ENCODE assay signal across 9 cellular contexts in the genomic region with DNA sequence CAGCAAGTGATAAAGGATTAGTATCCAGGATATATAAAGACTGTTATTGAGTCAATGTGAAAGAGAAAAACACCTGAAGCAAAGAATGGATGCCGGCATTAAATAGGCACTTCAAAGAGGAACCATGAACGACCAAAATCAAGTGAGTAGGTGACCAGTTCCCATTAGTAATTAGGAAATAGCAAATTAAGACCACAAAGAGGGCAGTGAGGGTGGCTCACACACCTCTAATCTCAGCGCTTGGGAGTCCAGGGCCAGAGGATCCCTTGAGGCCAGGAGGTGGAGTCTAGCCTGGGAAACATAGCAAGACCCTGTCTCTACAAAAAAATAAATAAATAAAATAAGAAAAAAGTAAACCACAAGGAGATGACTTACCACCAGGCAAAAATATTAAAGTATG. TPM values are rescaled to one million over a fixed set of nuclear protein-coding genes. Genes with fewer than 3 reads are reported as not detected.
DNase-seq lines count a peak whose midpoint lies in the region; ATAC-seq and TF ChIP-seq lines count a peak whose summit lies in the region.
"Had no signal": no experiment of that assay in that cellular context is flagged by ENCODE, and none has a peak within 500 bp of the region (broad histone marks: within the 10 kb centered on the region; RNA-seq: fewer than 3 reads in every experiment).

No MANE protein-coding gene starts in this region.

- 35 to 59% methylated on average over 3 of the region's 3 CpGs for WGBS in testis, 2 donors

- H3K27ac ChIP-seq in testis, result peak overlapping the region; percentile 66 to 89

- no peak for ATAC-seq in activated B cell treated with CpG ODN at 0.5 μM for 24 hours (ENCODE audit: low read depth)
- ATAC-seq in HG03196 (IDR thresholded peaks at IDR 0.05; ENCODE audit: unreplicated experiment), result no peak

- no peaks in the 10 kb centered on the region for H3K9me3 ChIP-seq in testis

- no peaks in the 10 kb centered on the region for H3K36me3 ChIP-seq in testis (ENCODE audit: low read depth, missing control alignments)

- no peaks in the 10 kb centered on the region for H3K27me3 ChIP-seq in testis

- H3K27ac Mint-ChIP-seq in activated CD4-positive, alpha-beta T cell treated with anti-CD3 and anti-CD28 coated beads, Interleukin-2, amount 10 ng/mL, durations not matched to agents 7 days and 5 days, result peak overlapping the region; percentile 90
- H3K27ac Mint-ChIP-seq in activated B cell treated with CpG ODN at 0.5 μM for 24 hours (no peak overlapping the region), immature natural killer cell (peak overlapping the region in 1 of 6 donors; percentile 49)

- intact Hi-C loops in activated B cell treated with CpG ODN at 0.5 μM for 24 hours (cut with micrococcal nuclease) (loop anchor here (10.0 kb wide), 1 partner anchor 250 kb away; the partner anchor contains the start of gene NCOA4), testis (cut with DNase I; ENCODE audit: low total_unique reads) (no loop called here)

- H3K4me3 ChIP-seq in testis, result peak overlapping the region; percentile 77 to 79

- H3K4me3 Mint-ChIP-seq in activated CD4-positive, alpha-beta T cell treated with anti-CD3 and anti-CD28 coated beads, Interleukin-2, amount 10 ng/mL, durations not matched to agents 7 days and 5 days, result peak overlapping the region; percentile 76
- peak overlapping the region; percentile 80 for H3K4me3 Mint-ChIP-seq in activated B cell treated with CpG ODN at 0.5 μM for 24 hours
- H3K4me3 Mint-ChIP-seq in immature natural killer cell, result peak overlapping the region; percentile 59 to 79 (median 76)

- CTCF ChIA-PET in activated CD4-positive, alpha-beta T cell treated with anti-CD3 and anti-CD28 coated beads, Interleukin-2, amount 10 ng/mL, durations not matched to agents 7 days and 5 days (lab: Charles Lee), result no interaction called here
- CTCF ChIA-PET in activated B cell treated with CpG ODN at 0.5 μM for 24 hours (lab: Charles Lee), result no interaction called here

- TF ChIP-seq CTCF in activated B cell treated with CpG ODN at 0.5 μM for 24 hours (IDR thresholded peaks at IDR 0.05) (no peak), testis (IDR thresholded peaks at IDR 0.05) (no peak)

- H3K36me3 Mint-ChIP-seq in activated CD4-positive, alpha-beta T cell treated with anti-CD3 and anti-CD28 coated beads, Interleukin-2, amount 10 ng/mL, durations not matched to agents 7 days and 5 days (ENCODE audit: low read depth), result no peaks in the 10 kb centered on the region
- H3K36me3 Mint-ChIP-seq in activated B cell treated with CpG ODN at 0.5 μM for 24 hours (ENCODE audit: low read depth) (no peaks in the 10 kb centered on the region), immature natural killer cell (peaks cover 0 to 3% (median 0%) of the 10 kb centered on the region in 3 donors)

- H3K4me1 Mint-ChIP-seq in activated CD4-positive, alpha-beta T cell treated with anti-CD3 and anti-CD28 coated beads, Interleukin-2, amount 10 ng/mL, durations not matched to agents 7 days and 5 days, result peaks cover 33% of the 10 kb centered on the region
- H3K4me1 Mint-ChIP-seq in activated B cell treated with CpG ODN at 0.5 μM for 24 hours (peaks cover 16% of the 10 kb centered on the region), immature natural killer cell (peaks cover 8 to 9% of the 10 kb centered on the region in 2 donors)

- no peak for TF ChIP-seq POLR2A in testis (IDR thresholded peaks at IDR 0.05)

- no peak for DNase-seq in activated CD4-positive, alpha-beta T cell treated with anti-CD3 and anti-CD28 coated beads, Interleukin-2, amount 10 ng/mL, durations not matched to agents 7 days and 5 days
- DNase-seq in activated CD4-positive, alpha-beta T cell treated with anti-CD3 and anti-CD28 coated beads for 1 hour, result no peak
- DNase-seq in activated B cell treated with CpG ODN at 0.5 μM for 24 hours (no peak), immature natural killer cell (no peak), testis (no peak), HK-2 (ENCODE audit: unreplicated experiment) (no peak), NCI-H2227 treated with DMSO at 0.1 percent for 48 hours (lab: John Stamatoyannopoulos, UW) (no peak)
- DNase-seq: NCI-H524 treated with DMSO at 0.1 percent for 48 hours had no signal

- peaks cover 10% of the 10 kb centered on the region for H3K4me1 ChIP-seq in testis

- H3K27me3 Mint-ChIP-seq in activated CD4-positive, alpha-beta T cell treated with anti-CD3 and anti-CD28 coated beads, Interleukin-2, amount 10 ng/mL, durations not matched to agents 7 days and 5 days, result peaks cover 22% of the 10 kb centered on the region
- H3K27me3 Mint-ChIP-seq in activated B cell treated with CpG ODN at 0.5 μM for 24 hours (peaks cover 43% of the 10 kb centered on the region), immature natural killer cell (ENCODE audit: low read depth in 3 of 3) (peaks cover 4 to 24% (median 10%) of the 10 kb centered on the region in 3 donors)

- POLR2A ChIA-PET in activated CD4-positive, alpha-beta T cell treated with anti-CD3 and anti-CD28 coated beads, Interleukin-2, amount 10 ng/mL, durations not matched to agents 7 days and 5 days (lab: Charles Lee), result interaction anchor here (0.7 kb wide), 1 partner anchor 24 kb away, joined by 4 read pairs; no protein-coding TSS in a partner anchor
- POLR2A ChIA-PET in activated B cell treated with CpG ODN at 0.5 μM for 24 hours (lab: Charles Lee), result no interaction called here

- H3K9me3 Mint-ChIP-seq in activated CD4-positive, alpha-beta T cell treated with anti-CD3 and anti-CD28 coated beads, Interleukin-2, amount 10 ng/mL, durations not matched to agents 7 days and 5 days, result no peaks in the 10 kb centered on the region
- H3K9me3 Mint-ChIP-seq in activated B cell treated with CpG ODN at 0.5 μM for 24 hours (no peaks in the 10 kb centered on the region), immature natural killer cell (no peaks in the 10 kb centered on the region)

RNA-seq across cellular contexts. Expression of gene ANTXRL, which starts 1.5 kb away (rescaled TPM):
- total RNA-seq in activated CD4-positive, alpha-beta T cell treated with anti-CD3 and anti-CD28 coated beads, Interleukin-2, amount 10 ng/mL, durations not matched to agents 7 days and 5 days, result under 1 TPM; 0.52 to 0.57 TPM
- total RNA-seq in activated B cell treated with CpG ODN at 0.5 μM for 24 hours (not detected in 2 replicates), testis (10 to 100 TPM; 10.7 to 26.5 TPM)
- polyA plus RNA-seq in immature natural killer cell (not detected), testis (ENCODE audit: insufficient read depth, low read depth, low replicate concordance) (23.7 TPM)

Comparison
In these comparisons a context has a peak if more than half of its experiments do, and no peak if none do; other contexts are left out.
1. RNA of gene ANTXRL, which starts 1.5 kb away (total RNA-seq): 10.7 to 26.5 TPM in testis; 0.52 to 0.57 TPM in activated CD4-positive, alpha-beta T cell treated with anti-CD3 and anti-CD28 coated beads, Interleukin-2, amount 10 ng/mL, durations not matched to agents 7 days and 5 days and not detected in activated B cell treated with CpG ODN at 0.5 μM for 24 hours; every median in the first group is over 4 times any median in the second.
2. Peak in every context shown above with its lines, with median percentiles within 50 percentile points of each other: H3K4me3 Mint-ChIP-seq.